10 cellular contexts compared by ENCODE assay signal in the genomic region with DNA sequence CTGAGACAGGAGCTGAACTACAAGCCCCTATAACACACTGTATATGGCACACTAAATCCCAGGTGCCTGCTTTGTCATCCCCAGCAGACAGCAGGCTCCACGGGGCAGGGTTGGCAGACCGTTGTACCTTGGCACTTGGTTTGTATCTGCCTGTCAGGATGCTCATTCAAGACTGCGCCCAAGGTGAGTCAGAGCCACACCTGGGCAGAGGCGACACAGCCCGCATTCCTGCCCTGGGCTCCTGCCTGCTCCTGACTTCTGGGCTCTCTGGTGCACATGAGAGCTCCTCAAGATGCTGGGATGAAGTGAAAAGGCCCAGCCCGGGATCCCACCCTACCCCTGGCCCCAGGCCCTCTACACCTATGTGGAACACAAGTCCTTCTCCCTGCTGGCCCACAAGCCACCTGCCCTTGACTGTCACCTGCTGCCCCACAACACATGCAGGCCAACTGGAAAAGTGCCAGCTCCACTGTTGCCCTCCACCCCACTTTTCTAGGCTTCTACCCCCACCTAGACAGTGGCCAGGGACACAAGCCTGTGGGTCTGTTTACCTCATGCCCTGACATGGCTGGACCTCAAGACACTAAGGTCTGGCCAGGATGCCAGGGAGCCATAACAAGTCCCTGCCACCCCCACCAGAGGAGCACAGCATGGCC. TPM values are rescaled to one million over a fixed set of nuclear protein-coding genes. Genes with fewer than 3 reads are reported as not detected.
DNase-seq lines count a peak whose midpoint lies in the region; ATAC-seq and TF ChIP-seq lines count a peak whose summit lies in the region.
"Had no signal": no experiment of that assay in that cellular context is flagged by ENCODE, and none has a peak within 500 bp of the region (broad histone marks: within the 10 kb centered on the region; RNA-seq: fewer than 3 reads in every experiment).

No MANE protein-coding gene starts in this region.

- H3K9me3 ChIP-seq in lung (ENCODE audit: control insufficient read depth in 2 of 2, insufficient read depth in 1 of 2, low read length in 1 of 2): no peaks in the 10 kb centered on the region
- no peaks in the 10 kb centered on the region for H3K9me3 ChIP-seq in thoracic aorta

- no peak for TF ChIP-seq CTCF in lung (IDR thresholded peaks at IDR 0.05; ENCODE audit: control extremely low read depth, extremely low read depth)
- TF ChIP-seq CTCF in thoracic aorta (IDR thresholded peaks at IDR 0.05): no peak

- H3K36me3 ChIP-seq in lung (ENCODE audit: control insufficient read depth in 2 of 2, insufficient read depth in 2 of 2, low read length in 2 of 2): peaks cover 0 to 3% of the 10 kb centered on the region in 2 donors
- H3K36me3 ChIP-seq in thoracic aorta: no peaks in the 10 kb centered on the region

- 53 to 68% methylated on average over 6 of the region's 6 CpGs for WGBS in lung, 2 donors

- CTCF ChIA-PET in activated CD8-positive, alpha-beta memory T cell treated with anti-CD3 and anti-CD28 coated beads, Interleukin-2, amount 10 ng/mL, durations not matched to agents 7 days and 5 days (lab: Charles Lee): interaction anchor here (1.3 to 10.1 kb wide), 9 partner anchors 10 to 84 kb away, joined by 3 to 118 read pairs (median 18); a partner anchor contains a TSS

- peaks cover 99% of the 10 kb centered on the region for H3K4me1 Mint-ChIP-seq in activated CD8-positive, alpha-beta memory T cell treated with anti-CD3 and anti-CD28 coated beads, Interleukin-2, amount 10 ng/mL, durations not matched to agents 7 days and 5 days
- H3K4me1 Mint-ChIP-seq in activated naive CD8-positive, alpha-beta T cell treated with anti-CD3 and anti-CD28 coated beads, Interleukin-2, amount 10 ng/mL, durations not matched to agents 7 days and 5 days: peaks cover 86% of the 10 kb centered on the region

- POLR2A ChIA-PET in activated naive CD8-positive, alpha-beta T cell treated with anti-CD3 and anti-CD28 coated beads, Interleukin-2, amount 10 ng/mL, durations not matched to agents 7 days and 5 days (lab: Charles Lee): interaction anchor here (4.6 to 10.1 kb wide), 3 partner anchors 11 to 41 kb away, joined by 18 to 286 read pairs (median 78); partner anchors contain the start of gene PNMA1

- no peak overlapping the region for H3K4me3 ChIP-seq in lung
- no peak overlapping the region for H3K4me3 ChIP-seq in thoracic aorta
- H3K4me3 ChIP-seq: SK-N-MC had no signal

- H3K27ac ChIP-seq in lung (ENCODE audit: low read depth in 1 of 2, low read length in 1 of 2): peak overlapping the region; percentile 5 to 87
- peak overlapping the region; percentile 7 to 73 for H3K27ac ChIP-seq in thoracic aorta

- H3K9me3 Mint-ChIP-seq in activated CD8-positive, alpha-beta memory T cell treated with anti-CD3 and anti-CD28 coated beads, Interleukin-2, amount 10 ng/mL, durations not matched to agents 7 days and 5 days (ENCODE audit: low read depth): no peaks in the 10 kb centered on the region
- H3K9me3 Mint-ChIP-seq in activated naive CD8-positive, alpha-beta T cell treated with anti-CD3 and anti-CD28 coated beads, Interleukin-2, amount 10 ng/mL, durations not matched to agents 7 days and 5 days: no peaks in the 10 kb centered on the region

- H3K27ac Mint-ChIP-seq in activated CD8-positive, alpha-beta memory T cell treated with anti-CD3 and anti-CD28 coated beads, Interleukin-2, amount 10 ng/mL, durations not matched to agents 7 days and 5 days: peak overlapping the region; percentile 92
- peak overlapping the region; percentile 94 for H3K27ac Mint-ChIP-seq in activated naive CD8-positive, alpha-beta T cell treated with anti-CD3 and anti-CD28 coated beads, Interleukin-2, amount 10 ng/mL, durations not matched to agents 7 days and 5 days

- H3K27me3 Mint-ChIP-seq in activated CD8-positive, alpha-beta memory T cell treated with anti-CD3 and anti-CD28 coated beads, Interleukin-2, amount 10 ng/mL, durations not matched to agents 7 days and 5 days: no peaks in the 10 kb centered on the region
- H3K27me3 Mint-ChIP-seq in activated naive CD8-positive, alpha-beta T cell treated with anti-CD3 and anti-CD28 coated beads, Interleukin-2, amount 10 ng/mL, durations not matched to agents 7 days and 5 days: no peaks in the 10 kb centered on the region

- H3K4me3 Mint-ChIP-seq in activated CD8-positive, alpha-beta memory T cell treated with anti-CD3 and anti-CD28 coated beads, Interleukin-2, amount 10 ng/mL, durations not matched to agents 7 days and 5 days: peak overlapping the region; percentile 78
- H3K4me3 Mint-ChIP-seq in activated naive CD8-positive, alpha-beta T cell treated with anti-CD3 and anti-CD28 coated beads, Interleukin-2, amount 10 ng/mL, durations not matched to agents 7 days and 5 days: peak overlapping the region; percentile 84

- H3K27me3 ChIP-seq in lung (ENCODE audit: control insufficient read depth, insufficient read depth): no peaks in the 10 kb centered on the region
- no peaks in the 10 kb centered on the region for H3K27me3 ChIP-seq in thoracic aorta (replicated peaks; ENCODE audit: insufficient read depth)

- no peak for DNase-seq in activated CD8-positive, alpha-beta memory T cell treated with anti-CD3 and anti-CD28 coated beads, Interleukin-2, amount 10 ng/mL, durations not matched to agents 7 days and 5 days
- no peak for DNase-seq in activated CD8-positive, alpha-beta memory T cell treated with anti-CD3 and anti-CD28 coated beads for 24 hours
- no peak for DNase-seq in activated naive CD8-positive, alpha-beta T cell treated with anti-CD3 and anti-CD28 coated beads, Interleukin-2, amount 10 ng/mL, durations not matched to agents 7 days and 5 days
- DNase-seq in lung (ENCODE audit: low spot score): peak; percentile 59
- DNase-seq in thoracic aorta (ENCODE audit: low spot score): no peak
- DNase-seq in HK-2 (ENCODE audit: unreplicated experiment): no peak
- DNase-seq: KBM-7 had no signal

- H3K36me3 Mint-ChIP-seq in activated CD8-positive, alpha-beta memory T cell treated with anti-CD3 and anti-CD28 coated beads, Interleukin-2, amount 10 ng/mL, durations not matched to agents 7 days and 5 days: peaks cover 11% of the 10 kb centered on the region
- H3K36me3 Mint-ChIP-seq in activated naive CD8-positive, alpha-beta T cell treated with anti-CD3 and anti-CD28 coated beads, Interleukin-2, amount 10 ng/mL, durations not matched to agents 7 days and 5 days: peaks cover 9% of the 10 kb centered on the region

- no peak for ATAC-seq in activated CD8-positive, alpha-beta memory T cell treated with anti-CD3 and anti-CD28 coated beads, Interleukin-2, amount 10 ng/mL, durations not matched to agents 7 days and 5 days
- ATAC-seq in activated naive CD8-positive, alpha-beta T cell treated with anti-CD3 and anti-CD28 coated beads, Interleukin-2, amount 10 ng/mL, durations not matched to agents 7 days and 5 days (ENCODE audit: low read depth): no peak
- ATAC-seq in lung (ENCODE audit: insufficient read depth, low FRiP score) (peak; percentile 6), thoracic aorta (ENCODE audit: insufficient number of reproducible peaks, low FRiP score, low read depth) (no peak), GM18909 (IDR thresholded peaks at IDR 0.05; ENCODE audit: poor library complexity, unreplicated experiment) (no peak), GM19452 (IDR thresholded peaks at IDR 0.05; ENCODE audit: unreplicated experiment) (no peak)

- H3K4me1 ChIP-seq in lung (ENCODE audit: control insufficient read depth in 2 of 2, insufficient read depth in 2 of 2, low read length in 2 of 2) (peaks cover 39 to 71% of the 10 kb centered on the region in 2 donors), thoracic aorta (ENCODE audit: control insufficient read depth in 1 of 2, low read depth in 2 of 2) (peaks cover 79 to 99% of the 10 kb centered on the region in 2 donors)

RNA-seq across cellular contexts. Expression of gene PNMA1, which starts 30.8 kb away (rescaled TPM):
- 10 to 100 TPM; 27.1 to 36.6 TPM for total RNA-seq in activated CD8-positive, alpha-beta memory T cell treated with anti-CD3 and anti-CD28 coated beads, Interleukin-2, amount 10 ng/mL, durations not matched to agents 7 days and 5 days
- total RNA-seq in activated naive CD8-positive, alpha-beta T cell treated with anti-CD3 and anti-CD28 coated beads, Interleukin-2, amount 10 ng/mL, durations not matched to agents 7 days and 5 days: 10 to 100 TPM; 32.1 to 34.9 TPM
- total RNA-seq in lung (10 to 100 TPM; 31.9 to 34.1 TPM), thoracic aorta (10 to 100 TPM; 27.3 to 37.4 TPM)
- 10 to 100 TPM; 11.0 to 19.6 TPM for polyA plus RNA-seq in lung
